In genomic region chr7:66995045-66995776, GRCh38 we compare ENCODE assay signal across 8 cellular contexts. TPM values are rescaled to one million over a fixed set of nuclear protein-coding genes. Genes with fewer than 3 reads are reported as not detected.
DNase-seq lines count a peak whose midpoint lies in the region; ATAC-seq and TF ChIP-seq lines count a peak whose summit lies in the region.
"Not testable (repeated sequence)": the region's sequence is repeated elsewhere in the genome, so short reads cannot be mapped to it uniquely, and the experiment has no call there.

SBDS (minus strand) TSS chr7:66995586; CDS start chr7:66995417, 169 bp downstream.

- intact Hi-C loops in PC-3 (cut with micrococcal nuclease), result not testable (repeated sequence)
- intact Hi-C loops in mucosa of descending colon (cut with DNase I, micrococcal nuclease), result loop anchor here in 1 of 2 donors (10.0 kb wide), 1 partner anchor 70 kb away; the partner anchor contains the start of gene TMEM248

- TF ChIP-seq CTCF in PC-3 (conservative IDR thresholded peaks at IDR 0.05; ENCODE audit: low read depth, low read length); mucosa of descending colon (IDR thresholded peaks at IDR 0.05): not testable (repeated sequence)

- TSS peak; percentile 74 for BruUV-seq in PC-3 (replicated peaks; lab: Mats Ljungman, UMichigan)

- H4K20me1 ChIP-seq in PC-3 (ENCODE audit: low read length), result not testable (repeated sequence)

- DNase-seq in DMS114 treated with DMSO at 0.1 percent for 48 hours (lab: John Stamatoyannopoulos, UW; ENCODE audit: unreplicated experiment) (peak; percentile 96), PC-3 (peak; percentile 99), activated T-cell treated with anti-CD3 and anti-CD28 coated beads for 48 hours (ENCODE audit: low read depth) (peak; percentile 87), epithelial cell of prostate (ENCODE audit: low read depth, low spot score) (peak; percentile 94), mucosa of descending colon (peak; percentile 92 to 97 (median 95))
- peak; percentile 82 for DNase-seq in stimulated activated CD8-positive, alpha-beta memory T cell treated with anti-CD3 and anti-CD28 coated beads, Interleukin-4, amount 100 ng/mL, for 24 hours (ENCODE audit: low read depth)

- not testable (repeated sequence) for H3K4me1 ChIP-seq in PC-3 (ENCODE audit: insufficient read depth, low read length)
- peaks cover 12% of the 10 kb centered on the region for H3K4me1 ChIP-seq in mucosa of descending colon (ENCODE audit: low read depth)

- peaks cover 40% of the 10 kb centered on the region for H3K79me2 ChIP-seq in PC-3 (ENCODE audit: low read length)

- H2AFZ ChIP-seq in PC-3 (ENCODE audit: low read length), result peak within 1 kb of the TSS; percentile 86

- not testable (repeated sequence) for TF ChIP-seq EP300 in Ishikawa (IDR thresholded peaks at IDR 0.05; ENCODE audit: borderline replicate concordance)

- ATAC-seq in GM21576 (IDR thresholded peaks at IDR 0.05; ENCODE audit: unreplicated experiment) (peak; percentile 50), PC-3 (peak; percentile 56), mucosa of descending colon (peak; percentile 87)

- CTCF ChIA-PET in PC-3 (lab: Charles Lee), result interaction anchor here (0.5 to 1.3 kb wide), 4 partner anchors 30 to 307 kb away, joined by 3 to 4 read pairs (median 4); no protein-coding TSS in a partner anchor

- not testable (repeated sequence) for H3K27me3 ChIP-seq in PC-3 (ENCODE audit: low read length)

- H3K9me3 ChIP-seq in PC-3 (ENCODE audit: low read length); mucosa of descending colon: not testable (repeated sequence)

- peak within 1 kb of the TSS; percentile 81 for H3K9ac ChIP-seq in PC-3 (ENCODE audit: low read length)

- H3K27ac ChIP-seq in PC-3 (ENCODE audit: low read length), result peak within 1 kb of the TSS; percentile 54
- peak within 1 kb of the TSS; percentile 96 for H3K27ac ChIP-seq in epithelial cell of prostate

- H3K4me3 ChIP-seq in PC-3 (ENCODE audit: low read length) (peak within 1 kb of the TSS; percentile 85), mucosa of descending colon (peak within 1 kb of the TSS; percentile 57)

- H3K4me2 ChIP-seq in PC-3 (ENCODE audit: low read length), result peak within 1 kb of the TSS; percentile 81

- H3K9me2 ChIP-seq in PC-3 (replicated peaks; ENCODE audit: low read length), result not testable (repeated sequence)

- POLR2A ChIA-PET in PC-3 (lab: Charles Lee; ENCODE audit: unreplicated experiment), result interaction anchor here (0.5 to 1.2 kb wide), 6 partner anchors 42 to 366 kb away, joined by 3 to 7 read pairs (median 5); partner anchors contain the start of gene KCTD7

- not testable (repeated sequence) for TF ChIP-seq RAD21 in Ishikawa (IDR thresholded peaks at IDR 0.05; ENCODE audit: low read depth)

- H3K36me3 ChIP-seq in PC-3 (ENCODE audit: low read depth, low read length), result not testable (repeated sequence)
- H3K36me3 ChIP-seq in mucosa of descending colon (ENCODE audit: low read depth), result peaks cover 12% of the 10 kb centered on the region

- not testable (repeated sequence) for H3F3A ChIP-seq in PC-3 (ENCODE audit: low read length, unreplicated experiment)

TF ChIP-seq in Ishikawa, 13 proteins besides CTCF, POLR2A, EP300 and RAD21:
- TF ChIP-seq, protein P1, sequence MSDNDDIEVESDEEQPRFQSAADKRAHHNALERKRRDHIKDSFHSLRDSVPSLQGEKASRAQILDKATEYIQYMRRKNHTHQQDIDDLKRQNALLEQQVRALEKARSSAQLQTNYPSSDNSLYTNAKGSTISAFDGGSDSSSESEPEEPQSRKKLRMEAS (IDR thresholded peaks at IDR 0.05), result peak; percentile 65; the same call in 1 of the 2 replicates
- TF ChIP-seq TEAD4 (IDR thresholded peaks at IDR 0.05) (peak; percentile 31; the same call in 1 of the 2 replicates), CREB1 (IDR thresholded peaks at IDR 0.05; ENCODE audit: low read depth) (peak; percentile 46; the same call in 1 of the 2 replicates), TAF1 (IDR thresholded peaks at IDR 0.05; ENCODE audit: low read depth) (peak; percentile 77), YY1 (IDR thresholded peaks at IDR 0.05; ENCODE audit: low read depth) (peak; percentile 71; the same call in 1 of the 2 replicates)

RNA-seq across cellular contexts. Expression of gene SBDS, which starts in this region (rescaled TPM):
- total RNA-seq in PC-3 (2014; rRNA removed) (72.4 and 91.7 TPM in 2 replicates), mucosa of descending colon (100 to 1,000 TPM; 129 to 153 (median 134) TPM)

Comparison
In these comparisons a context has a peak if more than half of its experiments do, and no peak if none do; other contexts are left out.
1. Peak in every context shown above with its lines: DNase-seq, ATAC-seq, H3K4me3 ChIP-seq and H3K27ac ChIP-seq.